In genomic region chr1:183989078-183989577, GRCh38 we compare ENCODE assay signal across 1 cellular context.
TF ChIP-seq lines count a peak whose summit lies in the region.

No MANE protein-coding gene starts in this region.

TF ChIP-seq in K562, 482 proteins besides CTCF, POLR2A, EP300 and RAD21 (continued from another document and continues in another):
- TF ChIP-seq TCF15 (CRISPR knock-in tag; IDR thresholded peaks at IDR 0.05) (no peak), NR2C2 (CRISPR knock-in tag; IDR thresholded peaks at IDR 0.05) (0 out of 2 replicates have a peak, but pooled peaks have one; percentile 25), NR2C2 (tag; IDR thresholded peaks at IDR 0.05) (peak; percentile 36; the same call in 1 of the 2 replicates), GABPA (tag; conservative IDR thresholded peaks at IDR 0.05; ENCODE audit: low read depth) (0 out of 2 replicates have a peak, but pooled peaks have one; percentile 29), HMBOX1 (IDR thresholded peaks at IDR 0.05) (no peak), ZNF23 (CRISPR knock-in tag; IDR thresholded peaks at IDR 0.05) (no peak), WHSC1 (IDR thresholded peaks at IDR 0.05; ENCODE audit: low read length) (no peak), ELF4 (CRISPR knock-in tag; IDR thresholded peaks at IDR 0.05) (peak; percentile 66; the same call in 1 of the 2 replicates), TCFL5 (CRISPR knock-in tag; conservative IDR thresholded peaks at IDR 0.05) (no peak), MTA1 (IDR thresholded peaks at IDR 0.05; ENCODE audit: borderline replicate concordance) (no peak), SOX6 (IDR thresholded peaks at IDR 0.05) (peak; percentile 41; the same call in 1 of the 2 replicates), BRF2 (IDR thresholded peaks at IDR 0.05; ENCODE audit: borderline replicate concordance, insufficient read depth, insufficient read length) (no peak), RBM25 (IDR thresholded peaks at IDR 0.05; ENCODE audit: low read depth, low read length, severe bottlenecking) (no peak), ZBTB2 (IDR thresholded peaks at IDR 0.05) (peak; percentile 69; the same call in 1 of the 2 replicates), ZNF830 (CRISPR knock-in tag; IDR thresholded peaks at IDR 0.05) (no peak), ZBTB9 (CRISPR knock-in tag; IDR thresholded peaks at IDR 0.05) (peak; percentile 84), MEIS2 (IDR thresholded peaks at IDR 0.05; ENCODE audit: partially characterized antibody) (peak; percentile 67), CHAMP1 (IDR thresholded peaks at IDR 0.05) (no peak; the same call in 1 of the 2 replicates), ZNF780A (CRISPR knock-in tag; IDR thresholded peaks at IDR 0.05) (no peak), PML (IDR thresholded peaks at IDR 0.05; ENCODE audit: low read length) (no peak), ELF2 (CRISPR knock-in tag; IDR thresholded peaks at IDR 0.05) (no peak), SREBF1 (IDR thresholded peaks at IDR 0.05; ENCODE audit: borderline replicate concordance, low read depth, low read length) (no peak), CEBPZ (IDR thresholded peaks at IDR 0.05; ENCODE audit: borderline replicate concordance, low read depth, low read length) (no peak), ATF3 (IDR thresholded peaks at IDR 0.05) (peak; percentile 68), ATF3 (CRISPR knock-in tag; conservative IDR thresholded peaks at IDR 0.05) (no peak), ZNF512 (tag; IDR thresholded peaks at IDR 0.05) (no peak), SAP30 (IDR thresholded peaks at IDR 0.05; ENCODE audit: borderline replicate concordance, insufficient read depth, low read depth, low read length, poor library complexity, severe bottlenecking) (no peak), SMC3 (conservative IDR thresholded peaks at IDR 0.05; ENCODE audit: insufficient read depth, low read depth, low read length) (no peak), CBFA2T3 (IDR thresholded peaks at IDR 0.05) (peak; percentile 56), CREM (IDR thresholded peaks at IDR 0.05; ENCODE audit: low read depth) (peak; percentile 59), RCOR1 (IDR thresholded peaks at IDR 0.05; ENCODE audit: borderline replicate concordance in 1 of 2, low read depth in 2 of 2, low read length in 2 of 2) (peak; percentile 59 to 93; a peak in 2 of 4 replicates), LEF1 (IDR thresholded peaks at IDR 0.05) (no peak; the same call in 1 of the 2 replicates), ZNF436 (CRISPR knock-in tag; IDR thresholded peaks at IDR 0.05) (no peak), ZNF695 (CRISPR knock-in tag; IDR thresholded peaks at IDR 0.05) (no peak), MCM5 (IDR thresholded peaks at IDR 0.05; ENCODE audit: low read depth) (no peak), POLR3G (IDR thresholded peaks at IDR 0.05; ENCODE audit: extremely low read depth, insufficient read length, insufficient replicate concordance) (no peak), HDAC1 (IDR thresholded peaks at IDR 0.05) (peak in 1 of 2 experiments; percentile 69; a peak in 2 of 4 replicates), CXXC5 (CRISPR knock-in tag; IDR thresholded peaks at IDR 0.05) (peak; percentile 66), SFPQ (IDR thresholded peaks at IDR 0.05; ENCODE audit: low read depth, low read length) (no peak), EHMT2 (IDR thresholded peaks at IDR 0.05) (peak; percentile 64; the same call in 1 of the 2 replicates), E2F5 (CRISPR knock-in tag; IDR thresholded peaks at IDR 0.05) (no peak), ATF7 (IDR thresholded peaks at IDR 0.05) (peak; percentile 87), CTCFL (IDR thresholded peaks at IDR 0.05; ENCODE audit: borderline replicate concordance, insufficient read depth, low read depth, low read length, poor library complexity, severe bottlenecking) (no peak), ATF1 (CRISPR knock-in tag; IDR thresholded peaks at IDR 0.05) (no peak), ATF1 (tag; IDR thresholded peaks at IDR 0.05) (0 out of 2 replicates have a peak, but pooled peaks have one; percentile 44)
